ENCODE assay signal across 1 cellular context in the genomic region with DNA sequence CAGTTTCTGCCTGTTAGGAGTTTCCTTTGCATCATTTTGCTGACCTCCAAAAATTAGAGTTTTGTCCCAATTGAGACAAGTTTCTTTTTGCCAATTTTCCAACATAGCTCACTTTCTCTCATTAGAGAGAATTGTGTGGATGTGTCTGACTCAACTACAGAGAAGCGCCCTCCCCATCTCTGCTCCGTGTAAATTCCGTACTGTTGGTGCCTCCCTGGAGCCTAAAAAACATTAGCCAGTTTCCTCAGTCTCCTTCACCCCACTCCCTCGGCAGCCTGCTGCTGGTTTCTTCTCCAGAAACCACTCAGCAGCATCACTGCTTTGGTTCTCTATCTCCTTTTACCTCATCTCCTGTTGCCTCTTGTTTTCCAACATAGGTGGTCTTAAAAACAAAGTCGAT.
TF ChIP-seq lines count a peak whose summit lies in the region.

No MANE protein-coding gene starts in this region.

TF ChIP-seq in HCT116, 20 proteins besides CTCF, POLR2A, EP300 and RAD21 (continued from another document):
- TF ChIP-seq, protein P1, sequence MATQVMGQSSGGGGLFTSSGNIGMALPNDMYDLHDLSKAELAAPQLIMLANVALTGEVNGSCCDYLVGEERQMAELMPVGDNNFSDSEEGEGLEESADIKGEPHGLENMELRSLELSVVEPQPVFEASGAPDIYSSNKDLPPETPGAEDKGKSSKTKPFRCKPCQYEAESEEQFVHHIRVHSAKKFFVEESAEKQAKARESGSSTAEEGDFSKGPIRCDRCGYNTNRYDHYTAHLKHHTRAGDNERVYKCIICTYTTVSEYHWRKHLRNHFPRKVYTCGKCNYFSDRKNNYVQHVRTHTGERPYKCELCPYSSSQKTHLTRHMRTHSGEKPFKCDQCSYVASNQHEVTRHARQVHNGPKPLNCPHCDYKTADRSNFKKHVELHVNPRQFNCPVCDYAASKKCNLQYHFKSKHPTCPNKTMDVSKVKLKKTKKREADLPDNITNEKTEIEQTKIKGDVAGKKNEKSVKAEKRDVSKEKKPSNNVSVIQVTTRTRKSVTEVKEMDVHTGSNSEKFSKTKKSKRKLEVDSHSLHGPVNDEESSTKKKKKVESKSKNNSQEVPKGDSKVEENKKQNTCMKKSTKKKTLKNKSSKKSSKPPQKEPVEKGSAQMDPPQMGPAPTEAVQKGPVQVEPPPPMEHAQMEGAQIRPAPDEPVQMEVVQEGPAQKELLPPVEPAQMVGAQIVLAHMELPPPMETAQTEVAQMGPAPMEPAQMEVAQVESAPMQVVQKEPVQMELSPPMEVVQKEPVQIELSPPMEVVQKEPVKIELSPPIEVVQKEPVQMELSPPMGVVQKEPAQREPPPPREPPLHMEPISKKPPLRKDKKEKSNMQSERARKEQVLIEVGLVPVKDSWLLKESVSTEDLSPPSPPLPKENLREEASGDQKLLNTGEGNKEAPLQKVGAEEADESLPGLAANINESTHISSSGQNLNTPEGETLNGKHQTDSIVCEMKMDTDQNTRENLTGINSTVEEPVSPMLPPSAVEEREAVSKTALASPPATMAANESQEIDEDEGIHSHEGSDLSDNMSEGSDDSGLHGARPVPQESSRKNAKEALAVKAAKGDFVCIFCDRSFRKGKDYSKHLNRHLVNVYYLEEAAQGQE (IDR thresholded peaks at IDR 0.05; ENCODE audit: low read depth) = no peak
